In genomic region chr20:25408170-25408547, GRCh38 we compare ENCODE assay signal across 8 cellular contexts. TPM values are rescaled to one million over a fixed set of nuclear protein-coding genes. Genes with fewer than 3 reads are reported as not detected.
DNase-seq lines count a peak whose midpoint lies in the region; TF ChIP-seq lines count a peak whose summit lies in the region.

No MANE protein-coding gene starts in this region.

- H3K27ac ChIP-seq in RWPE1 (peak overlapping the region; percentile 86), fibroblast of lung (ENCODE audit: insufficient read depth, low read length) (peak overlapping the region; percentile 86)

- peak overlapping the region; percentile 81 for H3K4me2 ChIP-seq in fibroblast of lung (ENCODE audit: extremely low read depth, insufficient read depth, low read length)

- peaks cover 30% of the 10 kb centered on the region for H3K79me2 ChIP-seq in fibroblast of lung (ENCODE audit: control insufficient read depth, insufficient read depth, low read length)

- no peak for TF ChIP-seq CTCF in GM12875 (IDR thresholded peaks at IDR 0.05; ENCODE audit: borderline replicate concordance, insufficient read depth, low read depth, low read length)
- no peak for TF ChIP-seq CTCF in RWPE1 (conservative IDR thresholded peaks at IDR 0.05; ENCODE audit: low read depth)
- no peak for TF ChIP-seq CTCF in fibroblast of lung (conservative IDR thresholded peaks at IDR 0.05 in 1 of 2, IDR thresholded peaks at IDR 0.05 in 1 of 2; ENCODE audit: low read depth in 1 of 2, low read length in 2 of 2)
- TF ChIP-seq CTCF in retinal pigment epithelial cell (conservative IDR thresholded peaks at IDR 0.05; ENCODE audit: low read depth, low read length): no peak

- peak overlapping the region; percentile 84 for H3K9ac ChIP-seq in fibroblast of lung (ENCODE audit: insufficient read depth, low read length)

- no peaks in the 10 kb centered on the region for H4K20me1 ChIP-seq in fibroblast of lung (ENCODE audit: control insufficient read depth, extremely low read depth, insufficient read depth, low read length)

- peaks cover 5% of the 10 kb centered on the region for H3K4me1 ChIP-seq in fibroblast of lung (ENCODE audit: control insufficient read depth, extremely low read depth, insufficient read depth, low read length)

- no peaks in the 10 kb centered on the region for H3K36me3 ChIP-seq in fibroblast of lung (ENCODE audit: control insufficient read depth, insufficient read depth, low read length)

- H3K4me3 ChIP-seq in GM12875 (ENCODE audit: low read depth, low read length): peak overlapping the region; percentile 78
- peak overlapping the region; percentile 83 to 93 (median 84) for H3K4me3 ChIP-seq in fibroblast of lung (replicated peaks in 1 of 4; ENCODE audit: control extremely low read depth in 1 of 4, insufficient read depth in 1 of 4, low read depth in 3 of 4, low read length in 4 of 4)
- H3K4me3 ChIP-seq in retinal pigment epithelial cell (ENCODE audit: low read length): peak overlapping the region; percentile 90

- no peaks in the 10 kb centered on the region for H3K27me3 ChIP-seq in fibroblast of lung (ENCODE audit: control insufficient read depth, insufficient read depth, low read length)

- POLR2A ChIA-PET in RWPE1 (lab: Yijun Ruan, JAX; ENCODE audit: low non-redundant PET): no interaction called here

- H2AFZ ChIP-seq in fibroblast of lung (ENCODE audit: low read length): peak overlapping the region; percentile 95

- DNase-seq in RWPE1 (ENCODE audit: low spot score): peak; percentile 4
- no peak for DNase-seq in fibroblast of lung (ENCODE audit: low read depth in 2 of 2)
- DNase-seq in retinal pigment epithelial cell (ENCODE audit: low read depth): no peak
- no peak for DNase-seq in posterior vena cava (ENCODE audit: low spot score)
- DNase-seq in Kasumi-1 (lab: John Stamatoyannopoulos, UW): no peak
- no peak for DNase-seq in NK-92 treated with Interleukin-12 subunit alpha and Interleukin-12 subunit beta, amount 100 ng/mL, for 24 hours (lab: John Stamatoyannopoulos, UW)
- no peak for DNase-seq in HuH-7 (ENCODE audit: low spot score)

- no peaks in the 10 kb centered on the region for H3K9me3 ChIP-seq in fibroblast of lung (ENCODE audit: control insufficient read depth, insufficient read depth, low read depth, low read length)

- intact Hi-C loops in posterior vena cava (cut with DNase I): no loop called here

- CTCF ChIA-PET in RWPE1 (lab: Yijun Ruan, JAX): interaction anchor here (1.7 kb wide), 1 partner anchor 9 kb away, joined by 10 read pairs; no protein-coding TSS in a partner anchor

RNA-seq across cellular contexts. Expression of gene GINS1, which starts 0.7 kb away (rescaled TPM):
- total RNA-seq in fibroblast of lung (1.3 and 3.0 TPM in 2 replicates), posterior vena cava (under 1 TPM; 0.69 to 0.81 TPM)
- 5.6 and 13.5 TPM in 2 replicates for polyA plus RNA-seq in fibroblast of lung
- 3.5 and 9.7 TPM in 2 replicates for polyA plus RNA-seq in fibroblast of lung (2012)
- polyA minus RNA-seq in fibroblast of lung (ENCODE audit: low replicate concordance): 1.7 and 4.6 TPM in 2 replicates

RNA-seq across cellular contexts. Expression of gene ABHD12, which starts 17.5 kb away (rescaled TPM):
- total RNA-seq in fibroblast of lung: 45.7 and 79.1 TPM in 2 replicates
- 52.9 and 84.6 TPM in 2 replicates for polyA plus RNA-seq in fibroblast of lung
- 82.8 and 88.6 TPM in 2 replicates for polyA plus RNA-seq in fibroblast of lung (2012)
- polyA minus RNA-seq in fibroblast of lung (ENCODE audit: low replicate concordance): 86.2 and 110 TPM in 2 replicates
- 10 to 100 TPM; 29.3 to 32.7 TPM for total RNA-seq in posterior vena cava
